1 cellular context compared by ENCODE assay signal in the genomic region with DNA sequence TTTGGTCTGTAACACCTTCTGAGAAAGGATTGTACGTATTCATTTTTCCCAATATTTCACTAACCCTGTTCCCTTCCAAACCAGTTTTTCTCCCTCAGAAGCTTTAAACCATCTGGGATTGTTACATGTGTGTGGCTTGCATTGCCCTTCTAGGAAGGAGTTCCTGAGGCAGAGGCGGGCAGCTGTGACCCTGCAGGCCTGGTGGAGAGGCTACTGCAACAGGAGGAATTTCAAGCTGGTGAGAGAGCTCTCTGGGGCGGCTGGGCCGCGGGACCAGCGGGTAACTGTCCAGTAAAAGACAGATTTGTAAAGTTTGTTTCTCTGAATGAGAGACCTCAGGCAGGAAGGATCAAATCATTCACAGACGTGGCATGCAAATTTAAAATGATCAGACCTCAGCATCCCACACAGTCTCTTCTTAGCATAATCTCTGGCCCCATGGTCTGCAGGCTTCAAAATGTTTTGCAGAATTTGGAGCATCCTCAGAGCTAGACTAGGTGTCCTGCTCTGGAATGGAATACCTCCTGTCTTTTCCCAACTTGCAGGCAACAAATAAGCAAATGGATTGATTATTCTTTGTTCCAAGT.
TF ChIP-seq lines count a peak whose summit lies in the region.

No MANE protein-coding gene starts in this region.

TF ChIP-seq in H1, 55 proteins besides CTCF, POLR2A, EP300 and RAD21 (continued from another document):
- TF ChIP-seq RNF2 (IDR thresholded peaks at IDR 0.05; ENCODE audit: borderline replicate concordance, low read depth, low read length, missing control alignments, poor library complexity, severe bottlenecking) (no peak), TAF1 (IDR thresholded peaks at IDR 0.05; ENCODE audit: low read depth, low read length) (no peak), SRF (IDR thresholded peaks at IDR 0.05; ENCODE audit: low read depth, low read length) (no peak), CHD2 (IDR thresholded peaks at IDR 0.05; ENCODE audit: low read length) (no peak), YY1 (IDR thresholded peaks at IDR 0.05; ENCODE audit: low read depth, low read length) (no peak), TCF12 (IDR thresholded peaks at IDR 0.05; ENCODE audit: low read depth, low read length) (no peak)
